Comparison of ENCODE assay signal across 13 cellular contexts in the genomic region with DNA sequence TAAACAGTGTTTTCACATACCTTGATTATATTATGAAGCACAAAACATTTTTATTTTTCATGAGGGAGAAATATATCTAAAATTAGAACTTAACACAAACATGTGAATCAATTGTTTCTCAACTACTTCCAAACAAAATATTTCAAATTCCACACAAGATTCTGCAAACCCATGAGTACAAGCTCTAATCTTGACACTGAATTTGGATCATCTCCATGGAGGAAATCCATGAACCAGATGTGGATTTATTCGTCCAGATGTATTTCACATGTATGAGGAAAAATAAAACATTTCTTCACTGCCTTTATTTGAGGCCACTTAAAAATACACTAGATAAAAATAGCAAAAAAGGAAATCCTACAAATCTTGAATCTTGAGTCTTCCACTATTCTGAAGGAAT.
A peak's percentile ranks its signal among the peaks of the same experiment; 100 is the strongest.
DNase-seq lines count a peak whose midpoint lies in the region; ATAC-seq and TF ChIP-seq lines count a peak whose summit lies in the region.
"Had no signal": no experiment of that assay in that cellular context is flagged by ENCODE, and none has a peak within 500 bp of the region (broad histone marks: within the 10 kb centered on the region; RNA-seq: fewer than 3 reads in every experiment).

No MANE protein-coding gene starts in this region.

- no peak overlapping the region for H3K4me2 ChIP-seq in mesenchymal stem cell (ENCODE audit: low read length, poor library complexity, severe bottlenecking)

- intact Hi-C loops in Right ventricle myocardium inferior (cut with DNase I) (no loop called here), cardiac septum (cut with DNase I) (no loop called here)

- H4K8ac ChIP-seq in mesenchymal stem cell (ENCODE audit: low read length) = no peak overlapping the region

- no peak overlapping the region for H2AK5ac ChIP-seq in mesenchymal stem cell (ENCODE audit: low read length, severe bottlenecking)

- WGBS in mesenchymal stem cell = no CpG with 5 or more reads among the region's 1 CpG

- no peaks in the 10 kb centered on the region for H3K9me3 ChIP-seq in mesenchymal stem cell (ENCODE audit: control insufficient read depth, low read length)
- H3K9me3 ChIP-seq: body of pancreas, testis had no signal

- no peak overlapping the region for H3K27ac ChIP-seq in mesenchymal stem cell (ENCODE audit: low read length, poor library complexity, severe bottlenecking)

- H3K79me1 ChIP-seq in mesenchymal stem cell (replicated peaks; ENCODE audit: low read length, poor library complexity, severe bottlenecking) = peaks cover 6% of the 10 kb centered on the region

- DNase-seq in Right ventricle myocardium inferior (ENCODE audit: missing footprints) = no peak
- DNase-seq in cardiac septum (ENCODE audit: low spot score) = no peak
- DNase-seq in cardiac fibroblast (ENCODE audit: low read depth in 2 of 2) = peak; percentile 84 to 93
- DNase-seq in mesenchymal stem cell = peak; percentile 29
- DNase-seq in NCI-H345 (lab: John Stamatoyannopoulos, UW) = no peak
- DNase-seq in NCI-H1048 (lab: John Stamatoyannopoulos, UW) = no peak
- no peak for DNase-seq in NCI-H2029 (lab: John Stamatoyannopoulos, UW)
- DNase-seq: activated CD4-positive, alpha-beta T cell treated with anti-CD3 and anti-CD28 coated beads for 1 hour; activated T-cell treated with anti-CD3 and anti-CD28 coated beads, Interleukin-2, amount 50 U/mL, for 24 hours; body of pancreas; NCI-H1436 treated with DMSO at 0.1 percent for 48 hours had no signal

- H2AFZ ChIP-seq in mesenchymal stem cell (ENCODE audit: low read depth, low read length) = no peak overlapping the region

- H3K36me3 ChIP-seq in mesenchymal stem cell (ENCODE audit: control insufficient read depth in 1 of 2, insufficient read depth in 2 of 2, low read depth in 1 of 2, low read length in 2 of 2) = no peaks in the 10 kb centered on the region

- no peak overlapping the region for H3K4me3 ChIP-seq in cardiac fibroblast (replicated peaks in 1 of 2; ENCODE audit: low read depth in 2 of 2, low read length in 2 of 2)
- peak overlapping the region in 1 of 2 experiments; percentile 52 for H3K4me3 ChIP-seq in mesenchymal stem cell (ENCODE audit: insufficient read depth in 1 of 2, low read depth in 1 of 2, low read length in 2 of 2)
- H3K4me3 ChIP-seq: body of pancreas, testis had no signal

- no peak overlapping the region for H2BK15ac ChIP-seq in mesenchymal stem cell (ENCODE audit: low read depth, poor library complexity, severe bottlenecking)

- H3K4ac ChIP-seq in mesenchymal stem cell (ENCODE audit: low read depth in 1 of 2, low read length in 2 of 2) = no peak overlapping the region

- H2BK120ac ChIP-seq in mesenchymal stem cell (ENCODE audit: low read depth, low read length) = no peak overlapping the region

- no peak overlapping the region for H4K91ac ChIP-seq in mesenchymal stem cell (ENCODE audit: low read length)

- H3K27me3 ChIP-seq in mesenchymal stem cell (ENCODE audit: control insufficient read depth in 1 of 2, insufficient read depth in 1 of 2, low read length in 2 of 2) = no peaks in the 10 kb centered on the region
- H3K27me3 ChIP-seq: body of pancreas, testis had no signal

- no peak for TF ChIP-seq CTCF in cardiac fibroblast (IDR thresholded peaks at IDR 0.05; ENCODE audit: low read depth, low read length)

- no peak overlapping the region for H3K14ac ChIP-seq in mesenchymal stem cell (ENCODE audit: low read length in 2 of 2)

- H3K9ac ChIP-seq in mesenchymal stem cell (ENCODE audit: low read length) = peak overlapping the region; percentile 85

- H3K4me1 ChIP-seq in mesenchymal stem cell (ENCODE audit: control insufficient read depth, insufficient read depth, low read depth, low read length) = no peaks in the 10 kb centered on the region
- H3K4me1 ChIP-seq: body of pancreas, testis had no signal

- H2BK12ac ChIP-seq in mesenchymal stem cell (ENCODE audit: low read length in 2 of 2) = no peak overlapping the region

- ATAC-seq in Right ventricle myocardium inferior (peak; percentile 65), GM18867 (IDR thresholded peaks at IDR 0.05; ENCODE audit: unreplicated experiment) (no peak)
- ATAC-seq: body of pancreas had no signal

- no peak overlapping the region for H3K23ac ChIP-seq in mesenchymal stem cell (ENCODE audit: low read length in 2 of 2)

- H3K18ac ChIP-seq in mesenchymal stem cell (ENCODE audit: low read depth in 1 of 2, low read length in 2 of 2) = no peak overlapping the region

- no peak overlapping the region for H2BK5ac ChIP-seq in mesenchymal stem cell (ENCODE audit: low read depth, low read length, poor library complexity, severe bottlenecking)

Comparison
In these comparisons a context has a peak if more than half of its experiments do, and no peak if none do; other contexts are left out.
1. DNase-seq: peak in cardiac fibroblast (2 of 2) and mesenchymal stem cell (single experiment); none in Right ventricle myocardium inferior (single experiment), cardiac septum (single experiment), NCI-H345 (single experiment), NCI-H1048 (single experiment) and NCI-H2029 (single experiment).